ENCODE assay signal across 16 cellular contexts in the genomic region with DNA sequence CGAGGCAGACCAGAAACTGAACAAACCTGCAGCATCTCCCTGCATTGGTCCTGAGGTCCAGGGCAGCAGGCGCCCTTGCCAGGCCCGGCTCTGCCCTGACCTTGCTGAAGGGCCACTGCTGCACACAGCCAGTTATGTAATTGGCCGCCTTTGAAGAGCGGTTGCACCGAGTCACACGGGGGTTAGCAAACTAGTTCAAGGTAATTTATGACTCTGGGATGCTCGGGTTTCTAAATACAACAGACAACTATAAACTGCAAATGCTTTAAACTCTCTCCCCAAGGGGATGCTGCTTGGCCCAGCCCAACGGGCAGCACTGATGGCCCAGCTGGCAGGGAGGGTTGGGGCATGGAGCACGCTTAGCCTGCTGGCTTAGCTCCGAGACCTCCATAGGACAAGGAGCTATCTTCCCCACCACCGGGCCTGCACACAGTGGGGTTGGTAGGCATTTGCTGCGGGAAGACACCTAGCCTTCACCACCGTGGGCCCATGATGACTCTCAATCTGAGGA.
DNase-seq lines count a peak whose midpoint lies in the region; ATAC-seq, FAIRE-seq and TF ChIP-seq lines count a peak whose summit lies in the region.
"Had no signal": no experiment of that assay in that cellular context is flagged by ENCODE, and none has a peak within 500 bp of the region (broad histone marks: within the 10 kb centered on the region; RNA-seq: fewer than 3 reads in every experiment).

No MANE protein-coding gene starts in this region.

- H3K27me3 ChIP-seq in Peyer's patch (no peaks in the 10 kb centered on the region), psoas muscle (ENCODE audit: insufficient read depth in 3 of 3, low read length in 2 of 3) (no peaks in the 10 kb centered on the region)

- H3K4me1 Mint-ChIP-seq in nephron progenitor cell, result peaks cover 36% of the 10 kb centered on the region
- H3K4me1 Mint-ChIP-seq: CD4-positive, CD25-positive, alpha-beta regulatory T cell had no signal

- H3K36me3 Mint-ChIP-seq in nephron progenitor cell (ENCODE audit: low read depth), result no peaks in the 10 kb centered on the region
- H3K36me3 Mint-ChIP-seq: CD4-positive, CD25-positive, alpha-beta regulatory T cell had no signal

- TF ChIP-seq CTCF in Peyer's patch (IDR thresholded peaks at IDR 0.05), result no peak
- no peak for TF ChIP-seq CTCF in psoas muscle (IDR thresholded peaks at IDR 0.05)
- no peak for TF ChIP-seq CTCF in nephron progenitor cell (IDR thresholded peaks at IDR 0.05)

- H3K4me3 ChIP-seq in Peyer's patch (no peak overlapping the region), psoas muscle (no peak overlapping the region)

- peaks cover 18% of the 10 kb centered on the region for H3K27me3 Mint-ChIP-seq in nephron progenitor cell (ENCODE audit: low read depth, poor library complexity)

- ATAC-seq in left lobe of liver (peak; percentile 87), psoas muscle (peak in 3 of 4 donors; percentile 62 to 83 (median 81)), GM19324 (IDR thresholded peaks at IDR 0.05; ENCODE audit: low FRiP score, unreplicated experiment) (no peak)

- WGBS in psoas muscle, 3 donors, result 41 to 50% (median 42%) methylated on average over 14 of the region's 14 CpGs

- FAIRE-seq in H54 (lab: Jason Lieb, UNC), result no peak
- FAIRE-seq: D721Med had no signal

- DNase-seq in D341Med (ENCODE audit: low spot score) (peak; percentile 21), Peyer's patch (peak in 2 of 3 donors; percentile 18 to 25), left lobe of liver (ENCODE audit: low spot score) (peak; percentile 69), psoas muscle (no peak), nephron progenitor cell (no peak), H54 (ENCODE audit: insufficient read length, low spot score) (no peak), DMS53 (lab: John Stamatoyannopoulos, UW) (no peak)
- DNase-seq: ACHN; CD4-positive, CD25-positive, alpha-beta regulatory T cell; H7; Karpas-422; NCI-H1105 treated with DMSO at 0.1 percent for 48 hours; NCI-H187; NCI-H82 had no signal

- no peak overlapping the region for H3K4me3 Mint-ChIP-seq in nephron progenitor cell
- H3K4me3 Mint-ChIP-seq: CD4-positive, CD25-positive, alpha-beta regulatory T cell had no signal

- no peaks in the 10 kb centered on the region for H3K9me3 Mint-ChIP-seq in nephron progenitor cell
- H3K9me3 Mint-ChIP-seq: CD4-positive, CD25-positive, alpha-beta regulatory T cell had no signal

- TF ChIP-seq POLR2A in Peyer's patch (IDR thresholded peaks at IDR 0.05) (no peak), H54 (IDR thresholded peaks at IDR 0.05; ENCODE audit: low read depth, low read length) (no peak)

- H3K36me3 ChIP-seq in Peyer's patch (no peaks in the 10 kb centered on the region), psoas muscle (ENCODE audit: insufficient read depth in 1 of 2, low read depth in 1 of 2) (no peaks in the 10 kb centered on the region)

- H3K27ac Mint-ChIP-seq in nephron progenitor cell, result no peak overlapping the region
- H3K27ac Mint-ChIP-seq: CD4-positive, CD25-positive, alpha-beta regulatory T cell had no signal

- intact Hi-C loops in psoas muscle (cut with DNase I), result no loop called here

- H3K4me1 ChIP-seq in Peyer's patch, result no peaks in the 10 kb centered on the region
- no peaks in the 10 kb centered on the region for H3K4me1 ChIP-seq in psoas muscle

- H3K9me3 ChIP-seq in Peyer's patch, result no peaks in the 10 kb centered on the region
- no peaks in the 10 kb centered on the region for H3K9me3 ChIP-seq in psoas muscle

- H3K27ac ChIP-seq in Peyer's patch (no peak overlapping the region), psoas muscle (no peak overlapping the region)

Comparison
In these comparisons a context has a peak if more than half of its experiments do, and no peak if none do; other contexts are left out.
1. DNase-seq: peak in D341Med (single experiment), Peyer's patch (2 of 3) and left lobe of liver (single experiment); none in psoas muscle (0 of 2), nephron progenitor cell (single experiment), H54 (single experiment) and DMS53 (single experiment).